Comparison of ENCODE assay signal across 21 cellular contexts in the genomic region with DNA sequence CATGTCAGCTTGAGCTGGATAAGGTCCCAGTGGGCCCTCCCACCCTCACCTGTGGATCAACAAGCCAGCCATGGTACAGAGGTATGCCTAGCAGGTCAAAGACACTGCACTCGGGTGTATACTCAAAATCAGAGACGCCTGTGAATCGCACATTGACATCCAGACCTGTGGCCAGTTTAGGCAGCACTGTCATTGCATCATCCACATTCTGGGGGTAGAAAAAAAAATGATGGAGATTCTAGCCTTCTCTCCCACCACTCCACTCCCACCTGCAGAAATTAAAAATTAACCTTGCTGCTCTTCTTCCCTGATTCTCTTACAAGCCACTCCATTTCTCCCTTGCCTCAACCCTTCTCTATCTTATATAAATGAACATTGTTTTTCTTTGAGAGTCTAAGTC. TPM values are rescaled to one million over a fixed set of nuclear protein-coding genes. Genes with fewer than 3 reads are reported as not detected.
DNase-seq lines count a peak whose midpoint lies in the region; ATAC-seq and TF ChIP-seq lines count a peak whose summit lies in the region.
"Had no signal": no experiment of that assay in that cellular context is flagged by ENCODE, and none has a peak within 500 bp of the region (broad histone marks: within the 10 kb centered on the region; RNA-seq: fewer than 3 reads in every experiment).

No MANE protein-coding gene starts in this region.

- no peak for ATAC-seq in GM21529 (IDR thresholded peaks at IDR 0.05; ENCODE audit: unreplicated experiment)
- ATAC-seq: PC-3 had no signal

- peaks cover 46 to 77% (median 68%) of the 10 kb centered on the region in 10 experiments for H3K4me1 ChIP-seq in BLaER1 treated with 17β-estradiol and CSF1 and Interleukin-3, amounts not matched to agents 10 nM and 100 nM

- peak overlapping the region in 6 of 11 experiments; percentile 65 to 97 (median 92); a peak in 12 of 22 replicates for H3K4me2 ChIP-seq in BLaER1 treated with 17β-estradiol and CSF1 and Interleukin-3, amounts not matched to agents 10 nM and 100 nM
- H3K4me2 ChIP-seq: BLaER1 had no signal

- no peak for TF ChIP-seq CTCF in HFFc6 (IDR thresholded peaks at IDR 0.05)
- TF ChIP-seq CTCF in GM13976 (IDR thresholded peaks at IDR 0.05; ENCODE audit: borderline replicate concordance, control extremely low read depth, extremely low read depth, insufficient read depth, missing control alignments), result no peak

- peaks cover 0 to 10% (median 0%) of the 10 kb centered on the region in 11 experiments; a peak in 2 of 22 replicates for H4K20me1 ChIP-seq in BLaER1 treated with 17β-estradiol and CSF1 and Interleukin-3, amounts not matched to agents 10 nM and 100 nM
- H4K20me1 ChIP-seq: BLaER1 had no signal

- H3K27ac Mint-ChIP-seq in activated CD4-positive, alpha-beta memory T cell treated with anti-CD3 and anti-CD28 coated beads for 36 hours, result peak overlapping the region; percentile 16
- no peak overlapping the region for H3K27ac Mint-ChIP-seq in activated CD4-positive, alpha-beta memory T cell treated with anti-CD3 and anti-CD28 coated beads, Interleukin-2, amount 10 ng/mL, durations not matched to agents 7 days and 5 days
- H3K27ac Mint-ChIP-seq in HFFc6, result peak overlapping the region; percentile 7; the same call in 1 of the 2 replicates

- no peak overlapping the region for H3K4me3 ChIP-seq in BLaER1 treated with 17β-estradiol and CSF1 and Interleukin-3, amounts not matched to agents 10 nM and 100 nM
- H3K4me3 ChIP-seq: BLaER1 had no signal

- in situ Hi-C loops in GM13976 (cut with MboI; ENCODE audit: low sequenced_read_pairs, unreplicated experiment), result no loop called here

- no peaks in the 10 kb centered on the region for H3K9me3 Mint-ChIP-seq in activated CD4-positive, alpha-beta memory T cell treated with anti-CD3 and anti-CD28 coated beads for 36 hours
- no peaks in the 10 kb centered on the region for H3K9me3 Mint-ChIP-seq in activated CD4-positive, alpha-beta memory T cell treated with anti-CD3 and anti-CD28 coated beads, Interleukin-2, amount 10 ng/mL, durations not matched to agents 7 days and 5 days
- H3K9me3 Mint-ChIP-seq in HFFc6, result no peaks in the 10 kb centered on the region
- H3K9me3 Mint-ChIP-seq: IgD-negative memory B cell had no signal

- CTCF ChIA-PET in activated CD4-positive, alpha-beta memory T cell treated with anti-CD3 and anti-CD28 coated beads for 36 hours (lab: Charles Lee), result interaction anchor here (14.0 kb wide), 1 partner anchor 23 kb away, joined by 222 read pairs; a partner anchor contains a TSS
- CTCF ChIA-PET in activated CD4-positive, alpha-beta memory T cell treated with anti-CD3 and anti-CD28 coated beads, Interleukin-2, amount 10 ng/mL, durations not matched to agents 7 days and 5 days (lab: Charles Lee), result interaction anchor here (0.6 to 7.7 kb wide), 4 partner anchors 19 to 155 kb away, joined by 3 to 94 read pairs (median 4); a partner anchor contains a TSS

- no peak overlapping the region; a peak in 1 of 22 replicates for H3K27ac ChIP-seq in BLaER1 treated with 17β-estradiol and CSF1 and Interleukin-3, amounts not matched to agents 10 nM and 100 nM
- peak overlapping the region; percentile 19 for H3K27ac ChIP-seq in cingulate gyrus (ENCODE audit: low read depth, low read length)
- H3K27ac ChIP-seq: BLaER1, RWPE1 had no signal

- intact Hi-C loops in activated CD4-positive, alpha-beta memory T cell treated with anti-CD3 and anti-CD28 coated beads for 36 hours (cut with micrococcal nuclease), result no loop called here

- H3K36me3 ChIP-seq in BLaER1 treated with 17β-estradiol and CSF1 and Interleukin-3, amounts not matched to agents 10 nM and 100 nM, result peaks cover 25 to 62% (median 42%) of the 10 kb centered on the region in 11 experiments

- POLR2A ChIA-PET in activated CD4-positive, alpha-beta memory T cell treated with anti-CD3 and anti-CD28 coated beads for 36 hours (lab: Charles Lee), result interaction anchor here (0.7 kb wide), 1 partner anchor 54 kb away, joined by 3 read pairs; no protein-coding TSS in a partner anchor
- POLR2A ChIA-PET in activated CD4-positive, alpha-beta memory T cell treated with anti-CD3 and anti-CD28 coated beads, Interleukin-2, amount 10 ng/mL, durations not matched to agents 7 days and 5 days (lab: Charles Lee), result interaction anchor here (1.2 to 1.9 kb wide), 4 partner anchors 12 to 41 kb away, joined by 3 to 6 read pairs (median 4); no protein-coding TSS in a partner anchor

- peaks cover 54% of the 10 kb centered on the region for H3K4me1 Mint-ChIP-seq in activated CD4-positive, alpha-beta memory T cell treated with anti-CD3 and anti-CD28 coated beads for 36 hours (ENCODE audit: low read depth)
- H3K4me1 Mint-ChIP-seq in activated CD4-positive, alpha-beta memory T cell treated with anti-CD3 and anti-CD28 coated beads, Interleukin-2, amount 10 ng/mL, durations not matched to agents 7 days and 5 days, result peaks cover 35% of the 10 kb centered on the region
- H3K4me1 Mint-ChIP-seq in HFFc6 (ENCODE audit: low read depth), result peaks cover 34% of the 10 kb centered on the region

- H3K9me3 ChIP-seq in BLaER1 treated with 17β-estradiol and CSF1 and Interleukin-3, amounts not matched to agents 10 nM and 100 nM (replicated peaks in 1 of 11), result no peaks in the 10 kb centered on the region
- H3K9me3 ChIP-seq: BLaER1 had no signal

- no peaks in the 10 kb centered on the region for H3K27me3 ChIP-seq in BLaER1 treated with 17β-estradiol and CSF1 and Interleukin-3, amounts not matched to agents 10 nM and 100 nM
- H3K27me3 ChIP-seq: BLaER1 had no signal

- H3K36me3 Mint-ChIP-seq in activated CD4-positive, alpha-beta memory T cell treated with anti-CD3 and anti-CD28 coated beads for 36 hours, result peaks cover 13% of the 10 kb centered on the region
- H3K36me3 Mint-ChIP-seq in activated CD4-positive, alpha-beta memory T cell treated with anti-CD3 and anti-CD28 coated beads, Interleukin-2, amount 10 ng/mL, durations not matched to agents 7 days and 5 days (ENCODE audit: low read depth), result peaks cover 34% of the 10 kb centered on the region
- H3K36me3 Mint-ChIP-seq in HFFc6 (ENCODE audit: low read depth), result peaks cover 13% of the 10 kb centered on the region; the same call in 1 of the 2 replicates

- H3K27me3 Mint-ChIP-seq in activated CD4-positive, alpha-beta memory T cell treated with anti-CD3 and anti-CD28 coated beads for 36 hours, result no peaks in the 10 kb centered on the region
- no peaks in the 10 kb centered on the region for H3K27me3 Mint-ChIP-seq in activated CD4-positive, alpha-beta memory T cell treated with anti-CD3 and anti-CD28 coated beads, Interleukin-2, amount 10 ng/mL, durations not matched to agents 7 days and 5 days
- peaks cover 2% of the 10 kb centered on the region for H3K27me3 Mint-ChIP-seq in HFFc6 (ENCODE audit: insufficient read depth)
- H3K27me3 Mint-ChIP-seq: IgD-negative memory B cell had no signal

- H3K9ac ChIP-seq in BLaER1 treated with 17β-estradiol and CSF1 and Interleukin-3, amounts not matched to agents 10 nM and 100 nM, result no peak overlapping the region
- H3K9ac ChIP-seq: BLaER1 had no signal

- DNase-seq in activated CD4-positive, alpha-beta memory T cell treated with anti-CD3 and anti-CD28 coated beads for 36 hours, result no peak
- DNase-seq in activated CD4-positive, alpha-beta memory T cell treated with anti-CD3 and anti-CD28 coated beads, Interleukin-2, amount 10 ng/mL, durations not matched to agents 7 days and 5 days, result no peak
- DNase-seq in HFFc6 (no peak), GM13976 (ENCODE audit: low spot score) (no peak), hepatic stellate cell (ENCODE audit: low spot score) (no peak)
- DNase-seq: DMS 273 treated with DMSO at 0.1 percent for 48 hours, GF-D8, H7, NCI-H1105 treated with DMSO at 0.1 percent for 48 hours, NCI-H1694 treated with DMSO at 0.1 percent for 48 hours, NCI-H345, NCI-H69, PC-3 had no signal

- no peak overlapping the region for H3K4me3 Mint-ChIP-seq in activated CD4-positive, alpha-beta memory T cell treated with anti-CD3 and anti-CD28 coated beads for 36 hours
- H3K4me3 Mint-ChIP-seq in activated CD4-positive, alpha-beta memory T cell treated with anti-CD3 and anti-CD28 coated beads, Interleukin-2, amount 10 ng/mL, durations not matched to agents 7 days and 5 days, result no peak overlapping the region
- no peak overlapping the region for H3K4me3 Mint-ChIP-seq in HFFc6
- H3K4me3 Mint-ChIP-seq: IgD-negative memory B cell had no signal

RNA-seq across cellular contexts. Expression of a gene that starts 6.3 kb away (rescaled TPM):
- total RNA-seq in activated CD4-positive, alpha-beta memory T cell treated with anti-CD3 and anti-CD28 coated beads for 36 hours, result 10 to 100 TPM; 16.4 to 18.3 TPM
- 10 to 100 TPM; 19.9 to 20.5 TPM for total RNA-seq in activated CD4-positive, alpha-beta memory T cell treated with anti-CD3 and anti-CD28 coated beads, Interleukin-2, amount 10 ng/mL, durations not matched to agents 7 days and 5 days
- total RNA-seq in HFFc6 (2021; fragmentation: NEBNext Ultra II Directional; extraction: Animal tissue kit (Norgen Biotek cat#: 25700)), result 10 to 100 TPM in 1 of 6 experiments, 1 to 10 TPM in 5; 8.3 to 11.9 (median 9.0) TPM

RNA-seq across cellular contexts. Expression of a gene that starts 7.8 kb away (rescaled TPM):
- total RNA-seq in activated CD4-positive, alpha-beta memory T cell treated with anti-CD3 and anti-CD28 coated beads for 36 hours, result 10 to 100 TPM; 12.5 to 17.5 TPM
- total RNA-seq in activated CD4-positive, alpha-beta memory T cell treated with anti-CD3 and anti-CD28 coated beads, Interleukin-2, amount 10 ng/mL, durations not matched to agents 7 days and 5 days, result 10 to 100 TPM; 13.8 to 16.6 TPM
- total RNA-seq in HFFc6 (2021; fragmentation: NEBNext Ultra II Directional; extraction: Animal tissue kit (Norgen Biotek cat#: 25700)), result 10 to 100 TPM in 1 of 6 experiments, 1 to 10 TPM in 5; 6.6 to 10.0 (median 7.7) TPM

RNA-seq across cellular contexts. Expression of a gene that starts 18.3 kb away (rescaled TPM):
- total RNA-seq in activated CD4-positive, alpha-beta memory T cell treated with anti-CD3 and anti-CD28 coated beads for 36 hours, result under 1 TPM in 1 of 2 experiments, not detected in 1; 0.19 TPM
- not detected for total RNA-seq in activated CD4-positive, alpha-beta memory T cell treated with anti-CD3 and anti-CD28 coated beads, Interleukin-2, amount 10 ng/mL, durations not matched to agents 7 days and 5 days
- under 1 TPM; 0.28 to 0.55 (median 0.46) TPM for total RNA-seq in HFFc6 (2021; fragmentation: NEBNext Ultra II Directional; extraction: Animal tissue kit (Norgen Biotek cat#: 25700))
- total RNA-seq: Daoy, LHCN-M2 had no signal

RNA-seq across cellular contexts. Expression of a gene that starts 25.8 kb away (rescaled TPM):
- 100 to 1,000 TPM; 153 to 160 TPM for total RNA-seq in activated CD4-positive, alpha-beta memory T cell treated with anti-CD3 and anti-CD28 coated beads for 36 hours
- total RNA-seq in activated CD4-positive, alpha-beta memory T cell treated with anti-CD3 and anti-CD28 coated beads, Interleukin-2, amount 10 ng/mL, durations not matched to agents 7 days and 5 days, result 100 to 1,000 TPM; 177 to 181 TPM
- total RNA-seq in HFFc6 (2021; fragmentation: NEBNext Ultra II Directional; extraction: Animal tissue kit (Norgen Biotek cat#: 25700)), result 100 to 1,000 TPM; 189 to 305 (median 255) TPM

RNA-seq across cellular contexts. Expression of a gene that starts 36.0 kb away (rescaled TPM):
- 1 to 10 TPM in 1 of 2 experiments, under 1 TPM in 1; 0.64 to 1.3 TPM for total RNA-seq in activated CD4-positive, alpha-beta memory T cell treated with anti-CD3 and anti-CD28 coated beads for 36 hours
- 1 to 10 TPM in 1 of 2 experiments, under 1 TPM in 1; 0.98 to 1.2 TPM for total RNA-seq in activated CD4-positive, alpha-beta memory T cell treated with anti-CD3 and anti-CD28 coated beads, Interleukin-2, amount 10 ng/mL, durations not matched to agents 7 days and 5 days
- under 1 TPM in 5 of 6 experiments, not detected in 1; 0.06 to 0.31 (median 0.12) TPM for total RNA-seq in HFFc6 (2021; fragmentation: NEBNext Ultra II Directional; extraction: Animal tissue kit (Norgen Biotek cat#: 25700))
